Comparison of ENCODE assay signal across 5 cellular contexts in genomic region chr4:189985844-189986243, GRCh38. TPM values are rescaled to one million over a fixed set of nuclear protein-coding genes. Genes with fewer than 3 reads are reported as not detected.
"Had no signal": no experiment of that assay in that cellular context is flagged by ENCODE, and none has a peak within 500 bp of the region (broad histone marks: within the 10 kb centered on the region; RNA-seq: fewer than 3 reads in every experiment).

No MANE protein-coding gene starts in this region.

RNA-seq across cellular contexts. Expression of gene FRG2, which starts 41.2 kb away (rescaled TPM):
- total RNA-seq: MCF 10A, NCI-H460, OCI-LY7, PC-9, Right ventricle myocardium inferior had no signal
